ENCODE assay signal across 8 cellular contexts in genomic region chr11:65454311-65454695, GRCh38.
DNase-seq lines count a peak whose midpoint lies in the region; ATAC-seq and TF ChIP-seq lines count a peak whose summit lies in the region.

No MANE protein-coding gene starts in this region.

- peaks cover 11% of the 10 kb centered on the region for H3K4me1 Mint-ChIP-seq in central memory CD8-positive, alpha-beta T cell

- peaks cover 6% of the 10 kb centered on the region for H3K36me3 Mint-ChIP-seq in central memory CD8-positive, alpha-beta T cell (ENCODE audit: insufficient read depth)

- H3K36me3 ChIP-seq in mucosa of rectum (ENCODE audit: control insufficient read depth in 2 of 2, insufficient read depth in 2 of 2, low read length in 2 of 2) = no peaks in the 10 kb centered on the region

- H3K27me3 Mint-ChIP-seq in central memory CD8-positive, alpha-beta T cell = no peaks in the 10 kb centered on the region

- no peaks in the 10 kb centered on the region for H3K9me3 Mint-ChIP-seq in central memory CD8-positive, alpha-beta T cell

- H3K27ac ChIP-seq in 22Rv1 (peak overlapping the region; percentile 44; the same call in 1 of the 2 replicates), HL-60 (replicated peaks) (no peak overlapping the region), mucosa of rectum (ENCODE audit: low read depth in 2 of 2, low read length in 2 of 2) (peak overlapping the region; percentile 79 to 86)

- peak overlapping the region; percentile 75 to 92 for H3K9ac ChIP-seq in mucosa of rectum (ENCODE audit: low read depth in 1 of 2, low read length in 2 of 2)

- H3K27me3 ChIP-seq in HL-60 (ENCODE audit: insufficient read depth, poor library complexity, severe bottlenecking) (no peaks in the 10 kb centered on the region), mucosa of rectum (ENCODE audit: control insufficient read depth in 2 of 2, insufficient read depth in 2 of 2, low read length in 2 of 2) (no peaks in the 10 kb centered on the region)

- DNase-seq in HL-60 (ENCODE audit: low read depth in 1 of 2, low spot score in 1 of 2) = no peak
- no peak for DNase-seq in central memory CD8-positive, alpha-beta T cell (ENCODE audit: low spot score in 2 of 2)
- DNase-seq in stimulated activated naive CD4-positive, alpha-beta T cell treated with Interleukin-2 at 50 U/mL for 16 hours (lab: John Stamatoyannopoulos, UW) = no peak
- DNase-seq in NCI-H446 (lab: John Stamatoyannopoulos, UW) = no peak
- no peak for DNase-seq in SIG-M5 treated with dmso at 0.1 percent for 504 hours (lab: John Stamatoyannopoulos, UW; ENCODE audit: unreplicated experiment)

- H3K4me3 ChIP-seq in HL-60 (replicated peaks; ENCODE audit: insufficient read depth, low read length) (peak overlapping the region; percentile 48; the same call in 1 of the 2 replicates), mucosa of rectum (ENCODE audit: low read length in 2 of 2) (peak overlapping the region; percentile 66 to 88)

- H3K9me3 ChIP-seq in mucosa of rectum (ENCODE audit: control insufficient read depth in 2 of 2, low read length in 2 of 2) = no peaks in the 10 kb centered on the region

- TF ChIP-seq CTCF in 22Rv1 (IDR thresholded peaks at IDR 0.05) (no peak), HL-60 (IDR thresholded peaks at IDR 0.05; ENCODE audit: insufficient read depth, low read length) (no peak)

- peak overlapping the region; percentile 81 for H3K4me3 Mint-ChIP-seq in central memory CD8-positive, alpha-beta T cell

- H3K27ac Mint-ChIP-seq in central memory CD8-positive, alpha-beta T cell (ENCODE audit: low read depth) = peak overlapping the region; percentile 80

- H3K4me1 ChIP-seq in mucosa of rectum (ENCODE audit: control insufficient read depth in 2 of 2, insufficient read depth in 2 of 2, low read length in 2 of 2) = peaks cover 4% of the 10 kb centered on the region in 2 donors

- no peak for ATAC-seq in central memory CD8-positive, alpha-beta T cell (replicated peaks; ENCODE audit: extremely low read depth, poor library complexity, severe bottlenecking)
- no peak for ATAC-seq in HG03342 (IDR thresholded peaks at IDR 0.05; ENCODE audit: unreplicated experiment)
